ENCODE assay signal across 10 cellular contexts in genomic region chr2:54669677-54670484, GRCh38. TPM values are rescaled to one million over a fixed set of nuclear protein-coding genes. Genes with fewer than 3 reads are reported as not detected.
DNase-seq lines count a peak whose midpoint lies in the region; ATAC-seq and TF ChIP-seq lines count a peak whose summit lies in the region.
"Had no signal": no experiment of that assay in that cellular context is flagged by ENCODE, and none has a peak within 500 bp of the region (broad histone marks: within the 10 kb centered on the region; RNA-seq: fewer than 3 reads in every experiment).

No MANE protein-coding gene starts in this region.

- peak overlapping the region; percentile 28 for H3K4me2 ChIP-seq in GM23248 (ENCODE audit: unreplicated experiment)

- H2AFZ ChIP-seq in GM23248 = no peak overlapping the region

- H3K36me3 ChIP-seq in GM23248 (ENCODE audit: low read depth) = peaks cover 22% of the 10 kb centered on the region
- H3K36me3 ChIP-seq in stomach = peaks cover 14 to 55% (median 46%) of the 10 kb centered on the region in 4 donors

- H3K79me2 ChIP-seq in GM23248 (ENCODE audit: insufficient read depth) = no peaks in the 10 kb centered on the region

- H3K4me3 ChIP-seq in GM23248 = no peak overlapping the region
- H3K4me3 ChIP-seq in stomach = no peak overlapping the region

- H4K20me1 ChIP-seq in GM23248 (ENCODE audit: insufficient read depth) = no peaks in the 10 kb centered on the region

- peak overlapping the region; percentile 68 for H3K27ac Mint-ChIP-seq in T-helper 17 cell

- H3K4me1 Mint-ChIP-seq in T-helper 17 cell = peaks cover 17% of the 10 kb centered on the region

- H3K27me3 ChIP-seq in GM23248 (replicated peaks; ENCODE audit: insufficient read depth) (no peaks in the 10 kb centered on the region), stomach (no peaks in the 10 kb centered on the region)

- TF ChIP-seq EP300 in stomach (IDR thresholded peaks at IDR 0.05) = no peak

- H3K4me3 Mint-ChIP-seq in T-helper 17 cell = no peak overlapping the region

- TF ChIP-seq POLR2A in stomach (IDR thresholded peaks at IDR 0.05) = no peak

- in situ Hi-C loops in GM23248 (cut with MboI) = no loop called here

- no peaks in the 10 kb centered on the region for H3K9me2 ChIP-seq in GM23248 (ENCODE audit: insufficient read depth)

- peaks cover 6% of the 10 kb centered on the region for H3K27me3 Mint-ChIP-seq in T-helper 17 cell

- no peak for ATAC-seq in T-helper 17 cell
- ATAC-seq in HG02981 (IDR thresholded peaks at IDR 0.05; ENCODE audit: unreplicated experiment) = no peak
- no peak for ATAC-seq in HG02678 (IDR thresholded peaks at IDR 0.05; ENCODE audit: unreplicated experiment)
- ATAC-seq: esophagus mucosa had no signal

- intact Hi-C loops in stomach (cut with DNase I; ENCODE audit: low total_unique reads) = no loop called here

- H3K9ac ChIP-seq in GM23248 = peak overlapping the region; percentile 38; the same call in 1 of the 2 replicates

- H3K4me1 ChIP-seq in GM23248 (ENCODE audit: insufficient read depth) = peaks cover 62% of the 10 kb centered on the region
- peaks cover 50 to 100% (median 72%) of the 10 kb centered on the region in 4 donors for H3K4me1 ChIP-seq in stomach

- no peaks in the 10 kb centered on the region for H3K9me3 ChIP-seq in GM23248 (ENCODE audit: low read depth)
- H3K9me3 ChIP-seq in T-helper 17 cell (ENCODE audit: control insufficient read depth, low read length, poor library complexity, severe bottlenecking) = no peaks in the 10 kb centered on the region
- H3K9me3 ChIP-seq in stomach = no peaks in the 10 kb centered on the region

- H3F3A ChIP-seq in GM23248 (ENCODE audit: insufficient read depth) = peaks cover 61% of the 10 kb centered on the region

- peak overlapping the region; percentile 75 for H3K27ac ChIP-seq in GM23248
- peak overlapping the region in 4 of 5 donors; percentile 59 to 84 (median 75) for H3K27ac ChIP-seq in stomach

- peaks cover 17% of the 10 kb centered on the region for H3K36me3 Mint-ChIP-seq in T-helper 17 cell (ENCODE audit: low read depth)

- no peak for TF ChIP-seq CTCF in stomach (IDR thresholded peaks at IDR 0.05)

- 38 to 40% methylated on average over 7 of the region's 7 CpGs for WGBS in GM23248 (ENCODE audit: low coverage in 1 of 2, low lambda C conversion rate in 2 of 2, missing lambda C conversion rate in 2 of 2), 2 experiments
- WGBS in stomach, 5 donors = 33 to 53% (median 39%) methylated on average over 7 of the region's 7 CpGs

- peak; percentile 81 for DNase-seq in GM23248
- no peak for DNase-seq in T-helper 17 cell
- DNase-seq in globus pallidus (ENCODE audit: low spot score) = peak; percentile 73
- no peak for DNase-seq in stomach
- DNase-seq in NCI-H1436 (lab: John Stamatoyannopoulos, UW) = no peak
- DNase-seq in NCI-H2227 (lab: John Stamatoyannopoulos, UW; ENCODE audit: unreplicated experiment) = no peak
- DNase-seq: NCI-H524 had no signal

RNA-seq across cellular contexts. Expression of gene EML6, which starts 53.6 kb away (rescaled TPM):
- 0.54 and 0.63 TPM in 2 replicates for total RNA-seq in GM23248 (2014; rRNA removed; shearing (Covaris generic))
- polyA plus RNA-seq in GM23248 (2016; fragmentation: Nextera tagmentation; extraction: Ambion mirVana) (0.49 and 0.76 TPM in 2 replicates), stomach (1 to 10 TPM in 2 of 3 donors, not detected in 1; 1.3 to 1.6 TPM)
- total RNA-seq in T-helper 17 cell (1 to 10 TPM; 2.2 to 4.0 TPM), stomach (10 to 100 TPM in 1 of 5 donors, 1 to 10 TPM in 3, under 1 TPM in 1; 0.45 to 10.1 (median 2.2) TPM)

Comparison
In these comparisons a context has a peak if more than half of its experiments do, and no peak if none do; other contexts are left out.
1. DNase-seq: peak in GM23248 (single experiment) and globus pallidus (single experiment); none in T-helper 17 cell (0 of 3), stomach (single experiment), NCI-H1436 (single experiment) and NCI-H2227 (single experiment).